In genomic region chr3:33577173-33577572, GRCh38 we compare ENCODE assay signal across 1 cellular context.
TF ChIP-seq lines count a peak whose summit lies in the region.

No MANE protein-coding gene starts in this region.

TF ChIP-seq in WTC11, 78 proteins besides CTCF, POLR2A, EP300 and RAD21 (continued from another document):
- no peak for TF ChIP-seq ARID4B (CRISPR knock-in tag; IDR thresholded peaks at IDR 0.05; ENCODE audit: borderline replicate concordance)
- no peak for TF ChIP-seq CREM (CRISPR knock-in tag; IDR thresholded peaks at IDR 0.05)
- no peak for TF ChIP-seq ZNF671 (CRISPR knock-in tag; IDR thresholded peaks at IDR 0.05)
